ENCODE assay signal across 22 cellular contexts in the genomic region with DNA sequence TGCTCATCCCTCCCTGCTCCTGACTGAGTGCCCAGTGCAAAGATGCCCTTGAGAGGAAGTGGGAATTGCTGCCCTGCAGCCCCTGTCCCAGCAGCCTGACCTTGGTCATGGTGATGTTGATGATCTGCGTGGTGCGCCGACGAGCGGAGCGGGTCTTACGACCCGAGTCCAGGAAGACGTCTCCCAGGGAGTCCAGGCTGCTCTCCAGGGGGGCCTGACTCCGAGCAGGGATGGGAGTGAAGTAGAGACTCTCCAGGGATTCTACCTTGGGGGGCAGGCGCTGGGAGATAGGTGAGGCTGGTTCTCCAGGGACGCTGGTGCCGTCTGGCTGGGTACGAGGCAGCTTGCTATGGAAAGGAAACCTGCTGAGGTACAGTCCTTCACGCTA. TPM values are rescaled to one million over a fixed set of nuclear protein-coding genes. Genes with fewer than 3 reads are reported as not detected.
DNase-seq lines count a peak whose midpoint lies in the region; ATAC-seq, FAIRE-seq and TF ChIP-seq lines count a peak whose summit lies in the region.
"Had no signal": no experiment of that assay in that cellular context is flagged by ENCODE, and none has a peak within 500 bp of the region (broad histone marks: within the 10 kb centered on the region; RNA-seq: fewer than 3 reads in every experiment).

No MANE protein-coding gene starts in this region.

- ATAC-seq in A549 = no peak
- ATAC-seq in GM18505 (IDR thresholded peaks at IDR 0.05; ENCODE audit: unreplicated experiment) = no peak
- no peak for ATAC-seq in HG02981 (IDR thresholded peaks at IDR 0.05; ENCODE audit: unreplicated experiment)
- ATAC-seq: activated T-cell treated with anti-CD3 and anti-CD28 coated beads, Interleukin-2, amount 50 U/mL, for 72 hours; GM23338; heart right ventricle; Panc1; stimulated activated memory B cell treated with anti-CD40 and anti-IgM and Interleukin-4, amounts not matched to agents 10 μg/mL and 1 μg/mL and 100 μg/mL, for 72 hours had no signal

- TF ChIP-seq RAD21 in A549 (conservative IDR thresholded peaks at IDR 0.05 in 1 of 2, IDR thresholded peaks at IDR 0.05 in 1 of 2) = no peak

- H3K36me3 ChIP-seq in astrocyte (ENCODE audit: insufficient read depth, low read length) = peaks cover 75% of the 10 kb centered on the region

- H3K9me3 Mint-ChIP-seq in astrocyte (ENCODE audit: unreplicated experiment) = no peaks in the 10 kb centered on the region
- H3K9me3 Mint-ChIP-seq in neural crest cell = no peaks in the 10 kb centered on the region
- H3K9me3 Mint-ChIP-seq: activated T-cell treated with anti-CD3 and anti-CD28 coated beads, Interleukin-2, amount 50 U/mL, for 72 hours; stimulated activated memory B cell treated with anti-CD40 and anti-IgM and Interleukin-4, amounts not matched to agents 10 μg/mL and 1 μg/mL and 100 μg/mL, for 72 hours had no signal

- no peak for TF ChIP-seq POLR2A in A549 (IDR thresholded peaks at IDR 0.05; ENCODE audit: low read length)
- TF ChIP-seq POLR2A in GM18505 (IDR thresholded peaks at IDR 0.05; ENCODE audit: borderline replicate concordance, extremely low read depth, insufficient read depth, insufficient read length) = peak; percentile 17

- no peak for TF ChIP-seq EP300 in A549 (IDR thresholded peaks at IDR 0.05)

- peaks cover 92% of the 10 kb centered on the region for H4K20me1 ChIP-seq in astrocyte (ENCODE audit: insufficient read depth, low read length)

- no peak overlapping the region for H3K9ac ChIP-seq in astrocyte (ENCODE audit: low read length)

- peaks cover 23% of the 10 kb centered on the region for H3K79me2 ChIP-seq in astrocyte (ENCODE audit: insufficient read depth, low read length)

- TF ChIP-seq CTCF in A549 (IDR thresholded peaks at IDR 0.05) (no peak), astrocyte (IDR thresholded peaks at IDR 0.05; ENCODE audit: insufficient read depth, low read depth, low read length) (no peak), neural crest cell (conservative IDR thresholded peaks at IDR 0.05) (no peak)

- no peaks in the 10 kb centered on the region for H3K9me3 ChIP-seq in A549
- no peaks in the 10 kb centered on the region for H3K9me3 ChIP-seq in astrocyte (ENCODE audit: insufficient read depth, low read depth, low read length)
- H3K9me3 ChIP-seq: heart right ventricle had no signal

- H3K27ac Mint-ChIP-seq in astrocyte (ENCODE audit: unreplicated experiment) (peak overlapping the region; percentile 84), neural crest cell (ENCODE audit: unreplicated experiment) (no peak overlapping the region)
- H3K27ac Mint-ChIP-seq: activated T-cell treated with anti-CD3 and anti-CD28 coated beads, Interleukin-2, amount 50 U/mL, for 72 hours; CD4-positive, CD25-positive, alpha-beta regulatory T cell had no signal

- CTCF ChIA-PET in A549 (lab: Yijun Ruan, JAX) = interaction anchor here (1.3 to 10.9 kb wide), 7 partner anchors 8 to 424 kb away, joined by 4 to 109 read pairs (median 10); no protein-coding TSS in a partner anchor

- H3K27me3 Mint-ChIP-seq in astrocyte (ENCODE audit: low read depth, unreplicated experiment) (no peaks in the 10 kb centered on the region), neural crest cell (ENCODE audit: low read depth) (peaks cover 6% of the 10 kb centered on the region)
- H3K27me3 Mint-ChIP-seq: CD4-positive, CD25-positive, alpha-beta regulatory T cell; stimulated activated memory B cell treated with anti-CD40 and anti-IgM and Interleukin-4, amounts not matched to agents 10 μg/mL and 1 μg/mL and 100 μg/mL, for 72 hours had no signal

- no peak overlapping the region for H3K27ac ChIP-seq in A549
- no peak overlapping the region for H3K27ac ChIP-seq in astrocyte (ENCODE audit: low read depth, low read length)
- H3K27ac ChIP-seq: heart right ventricle had no signal

- H3K4me3 Mint-ChIP-seq in astrocyte (ENCODE audit: unreplicated experiment) (no peak overlapping the region), neural crest cell (peak overlapping the region; percentile 69)
- H3K4me3 Mint-ChIP-seq: activated T-cell treated with anti-CD3 and anti-CD28 coated beads, Interleukin-2, amount 50 U/mL, for 72 hours; GM23338; stimulated activated memory B cell treated with anti-CD40 and anti-IgM and Interleukin-4, amounts not matched to agents 10 μg/mL and 1 μg/mL and 100 μg/mL, for 72 hours had no signal

- POLR2A ChIA-PET in A549 (lab: Yijun Ruan, JAX) = no interaction called here

- H3K4me3 ChIP-seq in A549 (no peak overlapping the region), astrocyte (ENCODE audit: insufficient read depth, low read depth, low read length) (no peak overlapping the region)
- H3K4me3 ChIP-seq: GM23338, heart right ventricle had no signal

- H3K4me2 ChIP-seq in A549 (no peak overlapping the region), astrocyte (ENCODE audit: low read length) (no peak overlapping the region)
- H3K4me2 ChIP-seq: GM23338 had no signal

- peaks cover 2% of the 10 kb centered on the region for H3K4me1 Mint-ChIP-seq in astrocyte (ENCODE audit: low read depth, unreplicated experiment)
- H3K4me1 Mint-ChIP-seq in neural crest cell = peaks cover 2% of the 10 kb centered on the region
- H3K4me1 Mint-ChIP-seq: GM23338 had no signal

- no peaks in the 10 kb centered on the region for H3K27me3 ChIP-seq in astrocyte (ENCODE audit: insufficient read depth, low read length)
- H3K27me3 ChIP-seq: heart right ventricle had no signal

- no peak overlapping the region for H2AFZ ChIP-seq in astrocyte (ENCODE audit: low read depth, low read length)
- H2AFZ ChIP-seq: GM23338 had no signal

- H3K4me1 ChIP-seq in A549 (peaks cover 5% of the 10 kb centered on the region; the same call in 1 of the 3 replicates), astrocyte (ENCODE audit: insufficient read depth, low read length) (no peaks in the 10 kb centered on the region)

- DNase-seq in A549 (ENCODE audit: low read depth in 1 of 2, low spot score in 1 of 2) (no peak), astrocyte (ENCODE audit: low read depth) (no peak), neural crest cell (ENCODE audit: low read depth, low spot score) (no peak), A172 (ENCODE audit: low spot score) (no peak), HuH-7.5 (ENCODE audit: low spot score) (no peak)
- DNase-seq: activated CD4-positive, alpha-beta T cell treated with anti-CD3 and anti-CD28 coated beads for 1 hour; activated T-cell treated with anti-CD3 and anti-CD28 coated beads, Interleukin-2, amount 50 U/mL, for 72 hours; CD4-positive, CD25-positive, alpha-beta regulatory T cell; erythroblast; heart right ventricle; KBM-7; NCI-H1436 treated with DMSO at 0.1 percent for 48 hours; NCI-H2107; NCI-H510A; nucleus accumbens had no signal

- H3K36me3 Mint-ChIP-seq in astrocyte (ENCODE audit: low read depth, unreplicated experiment) = peaks cover 43% of the 10 kb centered on the region
- peaks cover 24% of the 10 kb centered on the region for H3K36me3 Mint-ChIP-seq in neural crest cell (ENCODE audit: low read depth)

- 95% methylated on average over 14 of the region's 15 CpGs for WGBS in A549 (ENCODE audit: missing lambda C conversion rate)

- FAIRE-seq in A549 (lab: Jason Lieb, UNC) (no peak), astrocyte (lab: Jason Lieb, UNC) (no peak)
- FAIRE-seq: TTC549, urothelium cell line had no signal

TF ChIP-seq in A549, 52 proteins besides CTCF, POLR2A, EP300 and RAD21:
- TF ChIP-seq KDM1A (IDR thresholded peaks at IDR 0.05; ENCODE audit: low read depth) = no peak
- no peak for TF ChIP-seq EHMT2 (IDR thresholded peaks at IDR 0.05; ENCODE audit: low read depth)
- TF ChIP-seq GATA3 (IDR thresholded peaks at IDR 0.05; ENCODE audit: borderline replicate concordance) = 0 out of 2 replicates have a peak, but pooled peaks have one; percentile 21

RNA-seq across cellular contexts. Expression of gene IL18BP, which starts 8.4 kb away (rescaled TPM):
- 7.6 and 7.7 TPM in 2 replicates for polyA plus RNA-seq in A549 (2011; rRNA removed)
- polyA plus RNA-seq in A549 (2012; cell fraction: cytosol; rRNA removed) = 5.2 and 6.7 TPM in 2 replicates
- polyA plus RNA-seq in A549 (2012; cell fraction: nucleus; rRNA removed) = 61.1 and 61.2 TPM in 2 replicates
- polyA plus RNA-seq in A549 (2017; fragmentation: RNase III; extraction: RNeasy Plus Mini Kit Qiagen cat#74134 plus additional on column Dnase treatment) = 6.0 to 7.9 TPM (median 6.6 TPM) in 3 replicates
- polyA minus RNA-seq in A549 (2011; rRNA and poly(A)+ RNA removed) = 8.7 and 15.0 TPM in 2 replicates
- total RNA-seq in astrocyte = 14.1 and 15.2 TPM in 2 replicates
- 10.7 and 10.8 TPM in 2 replicates for total RNA-seq in neural crest cell
- 1.6 and 3.9 TPM in 2 replicates for total RNA-seq in A172 (2014; rRNA removed; shearing (Covaris generic))
